ENCODE assay signal across 12 cellular contexts in the genomic region with DNA sequence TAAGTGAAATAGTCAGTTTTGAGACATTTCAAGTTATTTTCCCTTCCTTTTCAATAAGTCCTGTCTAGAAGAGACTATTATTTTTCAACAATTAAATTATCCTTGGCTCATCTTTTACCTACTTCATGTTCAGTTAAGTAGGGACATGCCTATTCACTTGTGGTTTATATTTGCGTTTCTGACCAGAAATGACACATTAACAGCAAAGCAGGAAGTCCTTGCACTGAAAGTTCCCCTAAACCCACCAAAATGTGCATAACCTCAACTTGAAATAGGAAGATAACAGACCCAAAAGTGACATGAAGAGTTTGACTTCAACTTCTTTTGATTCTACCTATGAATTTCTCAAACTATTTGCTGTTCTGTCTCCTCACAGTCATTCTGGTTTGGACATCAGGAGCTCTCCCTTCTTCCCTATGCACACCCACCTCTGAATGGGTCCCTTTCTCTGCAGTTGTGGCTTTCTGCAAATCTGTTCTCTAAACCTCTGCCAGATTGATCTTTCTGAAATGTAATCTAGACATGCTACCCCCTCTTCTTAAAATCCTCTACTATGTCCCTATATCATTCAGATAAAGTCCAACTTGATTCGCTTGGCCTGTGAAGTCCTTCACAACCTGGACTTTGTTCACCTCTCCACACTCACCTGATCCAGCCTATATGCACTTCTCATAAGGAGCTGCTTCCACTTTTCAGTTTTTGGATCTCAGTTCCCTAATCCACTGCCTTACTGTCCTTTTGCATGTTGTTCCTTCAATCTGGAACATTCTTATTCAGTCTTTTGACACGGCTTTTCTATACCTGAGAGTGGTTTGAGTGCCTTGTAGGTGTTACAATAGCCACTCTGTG.
A peak's percentile ranks its signal among the peaks of the same experiment; 100 is the strongest.
DNase-seq lines count a peak whose midpoint lies in the region; ATAC-seq, FAIRE-seq and TF ChIP-seq lines count a peak whose summit lies in the region.
"Had no signal": no experiment of that assay in that cellular context is flagged by ENCODE, and none has a peak within 500 bp of the region (broad histone marks: within the 10 kb centered on the region; RNA-seq: fewer than 3 reads in every experiment).

No MANE protein-coding gene starts in this region.

- H2BK12ac ChIP-seq in H1 (ENCODE audit: low read depth, low read length), result no peak overlapping the region

- no peak overlapping the region for H3K14ac ChIP-seq in H1 (ENCODE audit: insufficient read length)

- TF ChIP-seq CTCF in H1 (IDR thresholded peaks at IDR 0.05; ENCODE audit: control extremely low read depth in 1 of 3, insufficient read depth in 1 of 3, low read depth in 1 of 3, low read length in 3 of 3) (no peak), heart right ventricle (IDR thresholded peaks at IDR 0.05) (no peak), pancreas (IDR thresholded peaks at IDR 0.05) (no peak)

- H2AFZ ChIP-seq in H1 (ENCODE audit: low read length), result 0 out of 2 replicates have a peak overlapping the region, but pooled peaks have one; percentile 12

- H2AK5ac ChIP-seq in H1 (ENCODE audit: low read depth, low read length), result no peak overlapping the region

- H3K27me3 ChIP-seq in H1 (replicated peaks in 1 of 4; ENCODE audit: control insufficient read depth in 3 of 4, extremely low read depth in 1 of 4, insufficient read depth in 3 of 4, low read length in 3 of 4), result no peaks in the 10 kb centered on the region
- H3K27me3 ChIP-seq in heart right ventricle, result no peaks in the 10 kb centered on the region
- H3K27me3 ChIP-seq in pancreas, result no peaks in the 10 kb centered on the region
- H3K27me3 ChIP-seq: tibial artery had no signal

- no peaks in the 10 kb centered on the region; a peak in 1 of 8 replicates for H3K36me3 ChIP-seq in H1 (ENCODE audit: control insufficient read depth in 2 of 4, insufficient read depth in 4 of 4, low read length in 3 of 4)
- no peaks in the 10 kb centered on the region for H3K36me3 ChIP-seq in heart right ventricle
- no peaks in the 10 kb centered on the region for H3K36me3 ChIP-seq in pancreas
- H3K36me3 ChIP-seq: prostate gland, tibial artery had no signal

- no peak overlapping the region for H3K56ac ChIP-seq in H1 (replicated peaks; ENCODE audit: insufficient read length, low read depth, low read length)

- no peak for TF ChIP-seq RAD21 in H1 (IDR thresholded peaks at IDR 0.05 in 1 of 2, conservative IDR thresholded peaks at IDR 0.05 in 1 of 2; ENCODE audit: low read depth in 2 of 2, low read length in 2 of 2)

- H3K9me3 ChIP-seq in H1 (ENCODE audit: insufficient read depth in 2 of 2, low read depth in 1 of 2, low read length in 1 of 2), result peaks cover 3 to 5% of the 10 kb centered on the region in 2 experiments
- peaks cover 0 to 4% (median 0%) of the 10 kb centered on the region in 11 donors for H3K9me3 ChIP-seq in heart right ventricle
- no peaks in the 10 kb centered on the region for H3K9me3 ChIP-seq in pancreas
- H3K9me3 ChIP-seq: tibial artery had no signal

- CTCF ChIA-PET in H1 (lab: Charles Lee; ENCODE audit: partially characterized antibody), result no interaction called here

- no peak overlapping the region for H3K18ac ChIP-seq in H1 (ENCODE audit: extremely low read depth, low read length)

- H3K4me3 ChIP-seq in H1 (ENCODE audit: extremely low read depth in 1 of 4, insufficient read depth in 2 of 4, low read depth in 3 of 4, low read length in 4 of 4), result no peak overlapping the region
- no peak overlapping the region for H3K4me3 ChIP-seq in heart right ventricle
- H3K4me3 ChIP-seq in pancreas, result no peak overlapping the region
- H3K4me3 ChIP-seq: prostate gland, tibial artery had no signal

- no peak for FAIRE-seq in H1 (lab: Jason Lieb, UNC)
- FAIRE-seq in pancreas (lab: Jason Lieb, UNC), result no peak

- no peak overlapping the region for H2BK20ac ChIP-seq in H1 (ENCODE audit: low read length)

- H3K79me1 ChIP-seq in H1 (ENCODE audit: low read depth, low read length), result no peaks in the 10 kb centered on the region

- no peaks in the 10 kb centered on the region for H3K79me2 ChIP-seq in H1 (ENCODE audit: control insufficient read depth in 1 of 2, insufficient read depth in 2 of 2, low read length in 2 of 2)

- H2BK120ac ChIP-seq in H1 (replicated peaks; ENCODE audit: low read depth, low read length), result no peak overlapping the region

- ATAC-seq in GM18867 (IDR thresholded peaks at IDR 0.05; ENCODE audit: unreplicated experiment) (peak; percentile 90), GM21576 (IDR thresholded peaks at IDR 0.05; ENCODE audit: unreplicated experiment) (peak; percentile 84), HG03103 (IDR thresholded peaks at IDR 0.05; ENCODE audit: low read depth, unreplicated experiment) (peak; percentile 85), heart right ventricle (no peak), pancreas (no peak)

- no peak for TF ChIP-seq POLR2A in H1 (IDR thresholded peaks at IDR 0.05; ENCODE audit: control extremely low read depth in 1 of 2, low read depth in 2 of 2, low read length in 2 of 2)

- H4K5ac ChIP-seq in H1 (ENCODE audit: insufficient read length, low read depth, low read length), result no peak overlapping the region

- no peak overlapping the region for H4K8ac ChIP-seq in H1 (ENCODE audit: extremely low read depth, insufficient read depth, low read length)

- no peak overlapping the region for H3K4me2 ChIP-seq in H1 (ENCODE audit: insufficient read depth in 1 of 2, low read depth in 2 of 2, low read length in 2 of 2)

- H3K4me1 ChIP-seq in H1 (replicated peaks in 1 of 4; ENCODE audit: control insufficient read depth in 3 of 4, insufficient read depth in 4 of 4, low read length in 3 of 4), result no peaks in the 10 kb centered on the region
- no peaks in the 10 kb centered on the region for H3K4me1 ChIP-seq in heart right ventricle
- no peaks in the 10 kb centered on the region for H3K4me1 ChIP-seq in pancreas
- H3K4me1 ChIP-seq: prostate gland, tibial artery had no signal

- H3K27ac ChIP-seq in H1 (ENCODE audit: low read depth, low read length), result no peak overlapping the region
- H3K27ac ChIP-seq in heart right ventricle, result no peak overlapping the region
- no peak overlapping the region for H3K27ac ChIP-seq in pancreas
- H3K27ac ChIP-seq: prostate gland, tibial artery had no signal

- no peak overlapping the region for H4K91ac ChIP-seq in H1 (replicated peaks; ENCODE audit: insufficient read length, low read length)

- H3K23ac ChIP-seq in H1 (ENCODE audit: insufficient read length), result no peak overlapping the region

- no peak overlapping the region for H2BK15ac ChIP-seq in H1 (ENCODE audit: low read length)

- POLR2A ChIA-PET in H1 (lab: Charles Lee; ENCODE audit: partially characterized antibody), result no interaction called here

- DNase-seq in H1 (ENCODE audit: low read depth in 1 of 2, low spot score in 2 of 2) (no peak), heart right ventricle (no peak), nucleus accumbens (lab: John Stamatoyannopoulos, UW) (no peak), AG08396 (ENCODE audit: low spot score) (no peak), pancreas (no peak)
- DNase-seq: activated naive CD4-positive, alpha-beta T cell treated with Interleukin-2 at 50 U/mL for 16 hours; CD4-positive, alpha-beta T cell; tibial artery had no signal

- intact Hi-C loops in heart right ventricle (cut with DNase I), result no loop called here
- intact Hi-C loops in pancreas (cut with DNase I), result no loop called here

- whole genome bisulfite sequencing in H1 (ENCODE audit: extremely low coverage in 1 of 2, insufficient coverage in 1 of 2, insufficient read length in 1 of 2, insufficient replicate concordance in 2 of 2, low coverage in 1 of 2, low lambda C conversion rate in 2 of 2, missing lambda C conversion rate in 1 of 2), 2 experiments, result 77% methylated on average over 3 of the region's 3 CpGs; no CpG with 5 or more reads in 1 of the 2 experiments
- WGBS in heart right ventricle, 2 donors, result 66 to 83% methylated on average over 3 of the region's 3 CpGs
- 62 to 64% methylated on average over 3 of the region's 3 CpGs for WGBS in pancreas, 2 donors

- H3K23me2 ChIP-seq in H1 (ENCODE audit: low read depth, low read length), result no peaks in the 10 kb centered on the region

- no peak for TF ChIP-seq EP300 in H1 (IDR thresholded peaks at IDR 0.05; ENCODE audit: borderline replicate concordance in 1 of 2, low read depth in 2 of 2, low read length in 2 of 2)

- H3K9ac ChIP-seq in H1 (replicated peaks in 1 of 4; ENCODE audit: extremely low read depth in 1 of 4, low read depth in 3 of 4, low read length in 3 of 4), result no peak overlapping the region

- H4K20me1 ChIP-seq in H1 (replicated peaks in 1 of 2; ENCODE audit: control insufficient read depth in 1 of 2, insufficient read depth in 2 of 2, low read length in 2 of 2), result no peaks in the 10 kb centered on the region

- H2BK5ac ChIP-seq in H1 (ENCODE audit: low read depth, low read length), result no peak overlapping the region

- no peak overlapping the region for H3K4ac ChIP-seq in H1 (replicated peaks; ENCODE audit: insufficient read length, low read depth, low read length)

TF ChIP-seq in H1, 55 proteins besides CTCF, POLR2A, EP300 and RAD21:
- TF ChIP-seq SP1 (IDR thresholded peaks at IDR 0.05; ENCODE audit: low read depth, low read length), result no peak
- no peak for TF ChIP-seq EZH2 (IDR thresholded peaks at IDR 0.05; ENCODE audit: low read depth, low read length, severe bottlenecking)
- TF ChIP-seq, protein P1, sequence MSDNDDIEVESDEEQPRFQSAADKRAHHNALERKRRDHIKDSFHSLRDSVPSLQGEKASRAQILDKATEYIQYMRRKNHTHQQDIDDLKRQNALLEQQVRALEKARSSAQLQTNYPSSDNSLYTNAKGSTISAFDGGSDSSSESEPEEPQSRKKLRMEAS (IDR thresholded peaks at IDR 0.05), result no peak
- TF ChIP-seq PHF8 (conservative IDR thresholded peaks at IDR 0.05; ENCODE audit: low read depth, low read length), result no peak
- TF ChIP-seq SAP30 (IDR thresholded peaks at IDR 0.05; ENCODE audit: insufficient read depth, insufficient replicate concordance, low read length), result no peak
- TF ChIP-seq RFX5 (IDR thresholded peaks at IDR 0.05; ENCODE audit: borderline replicate concordance, low read depth, low read length), result no peak
TF ChIP-seq in H1: peak in this region for 0.

Comparison
In these comparisons a context has a peak if more than half of its experiments do, and no peak if none do; other contexts are left out.
1. ATAC-seq: peak in GM18867 (single experiment), GM21576 (single experiment) and HG03103 (single experiment); none in heart right ventricle (0 of 8) and pancreas (0 of 4).